In the genomic region with DNA sequence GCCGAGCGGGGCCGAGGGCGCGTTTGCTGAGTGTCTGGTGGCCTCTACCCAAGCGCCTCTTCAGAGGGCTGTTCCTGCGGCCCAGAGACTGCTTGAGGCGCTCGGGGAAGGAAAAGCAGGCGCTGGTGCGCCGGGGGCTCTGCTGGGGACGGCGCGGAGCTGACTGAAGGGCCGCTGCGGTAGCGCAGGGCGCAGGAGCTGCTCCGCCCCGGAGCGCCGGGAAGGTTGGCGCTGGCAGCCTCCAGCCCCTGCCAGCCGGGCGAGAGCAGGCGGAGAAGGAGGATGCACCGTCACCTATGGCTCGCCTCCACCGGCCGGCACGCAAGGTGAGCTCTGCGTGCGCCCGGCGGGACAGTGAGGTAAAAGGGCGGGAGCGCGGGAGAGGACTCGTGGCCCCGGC, we compare ENCODE assay signal across 15 cellular contexts. TPM values are rescaled to one million over a fixed set of nuclear protein-coding genes. Genes with fewer than 3 reads are reported as not detected.
"Had no signal": no experiment of that assay in that cellular context is flagged by ENCODE, and none has a peak within 500 bp of the region (broad histone marks: within the 10 kb centered on the region; RNA-seq: fewer than 3 reads in every experiment).

No MANE protein-coding gene starts in this region.

RNA-seq across cellular contexts. Expression of a gene that starts 11.2 kb away (rescaled TPM):
- total RNA-seq: activated B cell treated with CpG ODN at 0.5 μM for 24 hours; activated CD4-positive, alpha-beta memory T cell treated with anti-CD3 and anti-CD28 coated beads for 36 hours; activated CD4-positive, alpha-beta memory T cell treated with anti-CD3 and anti-CD28 coated beads, Interleukin-2, amount 10 ng/mL, durations not matched to agents 7 days and 5 days; activated CD4-positive, alpha-beta T cell treated with anti-CD3 and anti-CD28 coated beads for 36 hours; activated CD4-positive, alpha-beta T cell treated with anti-CD3 and anti-CD28 coated beads, Interleukin-2, amount 10 ng/mL, durations not matched to agents 24 days and 14 days; activated CD4-positive, alpha-beta T cell treated with anti-CD3 and anti-CD28 coated beads, Interleukin-2, amount 10 ng/mL, durations not matched to agents 7 days and 5 days; activated CD8-positive, alpha-beta memory T cell treated with anti-CD3 and anti-CD28 coated beads for 36 hours; activated CD8-positive, alpha-beta memory T cell treated with anti-CD3 and anti-CD28 coated beads, Interleukin-2, amount 10 ng/mL, durations not matched to agents 7 days and 5 days; activated CD8-positive, alpha-beta T cell treated with anti-CD3 and anti-CD28 coated beads for 36 hours; activated CD8-positive, alpha-beta T cell treated with anti-CD3 and anti-CD28 coated beads, Interleukin-2, amount 10 ng/mL, durations not matched to agents 7 days and 5 days; T-cell; T-helper 1 cell treated with Interleukin-12 subunit alpha and Interleukin-12 subunit beta and Interleukin-4 antibody, amounts not matched to agents 30 ng/mL and 1 ng/mL, for 36 hours; T-helper 17 cell; T-helper 2 cell treated with Interferon-gamma antibody and Interleukin-4, amounts not matched to agents 100 ng/mL and 5 ng/mL, for 36 hours; WTC11 had no signal
